14 cellular contexts compared by ENCODE assay signal in the genomic region with DNA sequence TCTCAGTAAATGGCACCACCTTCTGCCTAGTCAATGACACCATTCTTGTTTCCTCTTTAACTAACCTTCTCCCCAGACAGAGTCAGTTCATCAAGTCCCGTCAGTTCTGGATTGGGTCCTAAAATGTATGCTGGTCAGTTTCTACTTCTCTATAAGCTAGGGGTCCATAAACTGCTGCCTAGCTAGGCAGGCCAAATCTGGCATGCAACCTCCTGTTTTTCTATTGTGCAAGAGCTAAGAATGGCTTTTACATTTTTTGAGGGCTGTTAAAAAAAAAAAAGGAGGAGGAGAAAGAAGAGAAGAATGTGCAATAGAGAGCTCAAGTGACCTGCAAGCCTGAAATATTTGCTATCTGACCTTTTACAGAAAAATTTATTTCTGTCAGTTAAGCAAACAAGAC. TPM values are rescaled to one million over a fixed set of nuclear protein-coding genes. Genes with fewer than 3 reads are reported as not detected.
DNase-seq lines count a peak whose midpoint lies in the region; ATAC-seq and TF ChIP-seq lines count a peak whose summit lies in the region.
"Had no signal": no experiment of that assay in that cellular context is flagged by ENCODE, and none has a peak within 500 bp of the region (broad histone marks: within the 10 kb centered on the region; RNA-seq: fewer than 3 reads in every experiment).

No MANE protein-coding gene starts in this region.

- H3K79me2 ChIP-seq in GM23248 (ENCODE audit: insufficient read depth), result no peaks in the 10 kb centered on the region

- intact Hi-C loops in left ventricle myocardium inferior (cut with micrococcal nuclease) (no loop called here), spleen (cut with DNase I; ENCODE audit: low total_unique reads) (no loop called here)

- no peaks in the 10 kb centered on the region for H3K36me3 ChIP-seq in GM23248 (ENCODE audit: low read depth)
- H3K36me3 ChIP-seq in left ventricle myocardium inferior, result no peaks in the 10 kb centered on the region
- H3K36me3 ChIP-seq in spleen, result no peaks in the 10 kb centered on the region
- H3K36me3 ChIP-seq: SJSA1 had no signal

- no peak for TF ChIP-seq CTCF in left ventricle myocardium inferior (IDR thresholded peaks at IDR 0.05; ENCODE audit: borderline replicate concordance)
- no peak for TF ChIP-seq CTCF in spleen (IDR thresholded peaks at IDR 0.05 in 8 of 11, conservative IDR thresholded peaks at IDR 0.05 in 3 of 11)
- TF ChIP-seq CTCF in GM13976 (IDR thresholded peaks at IDR 0.05; ENCODE audit: borderline replicate concordance, control extremely low read depth, extremely low read depth, insufficient read depth, missing control alignments), result no peak

- H3K4me2 ChIP-seq in GM23248 (ENCODE audit: unreplicated experiment), result peak overlapping the region; percentile 32

- no peak overlapping the region for H3K9ac ChIP-seq in GM23248

- in situ Hi-C loops in GM23248 (cut with MboI) (no loop called here), GM13976 (cut with MboI; ENCODE audit: low sequenced_read_pairs, unreplicated experiment) (no loop called here)

- 49 to 64% methylated on average over 1 of the region's 1 CpG for WGBS in GM23248 (ENCODE audit: low coverage in 1 of 2, low lambda C conversion rate in 2 of 2, missing lambda C conversion rate in 2 of 2), 2 experiments
- WGBS in spleen, 5 donors, result 24 to 65% (median 54%) methylated on average over 1 of the region's 1 CpG

- ATAC-seq in HG03097 (IDR thresholded peaks at IDR 0.05; ENCODE audit: low FRiP score, unreplicated experiment), result no peak
- ATAC-seq: left colon had no signal

- H3K9me2 ChIP-seq in GM23248 (ENCODE audit: insufficient read depth), result no peaks in the 10 kb centered on the region

- H3K4me1 ChIP-seq in GM23248 (ENCODE audit: insufficient read depth), result peaks cover 25% of the 10 kb centered on the region
- peaks cover 7% of the 10 kb centered on the region for H3K4me1 ChIP-seq in left ventricle myocardium inferior
- peaks cover 0 to 46% (median 12%) of the 10 kb centered on the region in 6 donors for H3K4me1 ChIP-seq in spleen
- H3K4me1 ChIP-seq: SJSA1 had no signal

- TF ChIP-seq POLR2A in spleen (IDR thresholded peaks at IDR 0.05), result no peak

- no peaks in the 10 kb centered on the region for H4K20me1 ChIP-seq in GM23248 (ENCODE audit: insufficient read depth)

- no peak overlapping the region for H3K4me3 ChIP-seq in GM23248
- no peak overlapping the region for H3K4me3 ChIP-seq in left ventricle myocardium inferior
- no peak overlapping the region for H3K4me3 ChIP-seq in spleen
- H3K4me3 ChIP-seq: dorsolateral prefrontal cortex, SJSA1, testis had no signal

- H3F3A ChIP-seq in GM23248 (ENCODE audit: insufficient read depth), result peaks cover 22% of the 10 kb centered on the region

- DNase-seq in GM23248 (peak; percentile 80), amniotic epithelial cell (ENCODE audit: low read depth) (peak; percentile 87), left ventricle myocardium inferior (no peak), spleen (no peak), RPMI8226 (no peak), GM13976 (ENCODE audit: low spot score) (no peak), A172 (ENCODE audit: low spot score) (no peak)
- DNase-seq: activated CD8-positive, alpha-beta memory T cell treated with anti-CD3 and anti-CD28 coated beads for 24 hours; dorsolateral prefrontal cortex; left colon; NCI-H1417 treated with DMSO at 0.1 percent for 48 hours; testis had no signal

- peak overlapping the region; percentile 35; the same call in 1 of the 2 replicates for H2AFZ ChIP-seq in GM23248

- H3K27me3 ChIP-seq in GM23248 (replicated peaks; ENCODE audit: insufficient read depth), result no peaks in the 10 kb centered on the region
- H3K27me3 ChIP-seq in left ventricle myocardium inferior (ENCODE audit: low read depth), result no peaks in the 10 kb centered on the region
- H3K27me3 ChIP-seq in spleen (replicated peaks in 1 of 7), result no peaks in the 10 kb centered on the region
- H3K27me3 ChIP-seq: dorsolateral prefrontal cortex, SJSA1, testis had no signal

- H3K27ac ChIP-seq in GM23248 (peak overlapping the region; percentile 43), left ventricle myocardium inferior (replicated peaks) (peak overlapping the region; percentile 12), spleen (peak overlapping the region in 7 of 8 donors; percentile 13 to 74 (median 52))
- H3K27ac ChIP-seq: SJSA1 had no signal

- H3K9me3 ChIP-seq in GM23248 (ENCODE audit: low read depth) (no peaks in the 10 kb centered on the region), left ventricle myocardium inferior (replicated peaks) (no peaks in the 10 kb centered on the region), spleen (no peaks in the 10 kb centered on the region)
- H3K9me3 ChIP-seq: SJSA1, testis had no signal

RNA-seq across cellular contexts. Expression of a gene that starts 6.4 kb away (rescaled TPM):
- total RNA-seq in GM23248 (2014; rRNA removed; shearing (Covaris generic)), result 359 and 363 TPM in 2 replicates
- polyA plus RNA-seq in GM23248 (2016; fragmentation: Nextera tagmentation; extraction: Ambion mirVana) (540 and 553 TPM in 2 replicates), spleen (10 to 100 TPM; 33.3 to 52.2 (median 46.6) TPM)
- total RNA-seq in left ventricle myocardium inferior (278 TPM), spleen (100 to 1,000 TPM; 167 to 212 (median 191) TPM)
- total RNA-seq in A172 (2014; rRNA removed; shearing (Covaris generic)), result 155 and 159 TPM in 2 replicates

RNA-seq across cellular contexts. Expression of a gene that starts 56.0 kb away (rescaled TPM):
- 27.6 and 41.0 TPM in 2 replicates for total RNA-seq in GM23248 (2014; rRNA removed; shearing (Covaris generic))
- polyA plus RNA-seq in GM23248 (2016; fragmentation: Nextera tagmentation; extraction: Ambion mirVana) (41.2 and 47.6 TPM in 2 replicates), spleen (10 to 100 TPM; 31.7 to 38.8 (median 33.0) TPM)
- total RNA-seq in left ventricle myocardium inferior (123 TPM), spleen (100 to 1,000 TPM in 1 of 7 donors, 10 to 100 TPM in 6; 68.5 to 102 (median 86.5) TPM)
- 0.03 and 0.14 TPM in 2 replicates for total RNA-seq in A172 (2014; rRNA removed; shearing (Covaris generic))

Comparison
In these comparisons a context has a peak if more than half of its experiments do, and no peak if none do; other contexts are left out.
1. DNase-seq: peak in GM23248 (single experiment) and amniotic epithelial cell (single experiment); none in left ventricle myocardium inferior (single experiment), spleen (single experiment), RPMI8226 (single experiment), GM13976 (single experiment) and A172 (single experiment).
2. RNA of a gene that starts 56.0 kb away (total RNA-seq): 123 TPM in left ventricle myocardium inferior (single experiment), 68.5 to 102 TPM in spleen and 27.6 to 41.0 TPM in GM23248; 0.03 to 0.14 TPM in A172; every median in the first group is over 10 times any median in the second.
3. Peak in every context shown above with its lines, with median percentiles within 50 percentile points of each other: H3K27ac ChIP-seq.